32 cellular contexts compared by ENCODE assay signal in the genomic region with DNA sequence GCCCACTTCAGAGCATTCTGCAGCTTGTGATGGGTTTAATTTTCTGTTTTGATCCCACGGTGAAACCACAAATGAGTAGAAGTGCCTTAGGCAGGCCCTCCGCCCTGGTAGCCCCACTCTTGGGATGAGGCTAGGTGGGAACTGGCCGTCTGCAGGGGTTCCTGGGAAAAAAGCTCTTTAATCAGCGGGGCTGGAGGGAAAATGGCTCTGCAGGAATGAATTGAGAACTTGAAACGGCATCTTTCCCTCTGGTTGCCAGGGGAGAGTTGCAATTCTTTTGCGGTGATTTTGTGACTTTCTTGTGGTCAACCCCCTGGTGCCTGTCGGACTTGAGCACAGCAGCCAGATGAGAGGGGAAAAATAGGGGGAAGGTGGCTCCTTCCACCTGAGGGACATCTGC. TPM values are rescaled to one million over a fixed set of nuclear protein-coding genes. Genes with fewer than 3 reads are reported as not detected.
A peak's percentile ranks its signal among the peaks of the same experiment; 100 is the strongest.
DNase-seq lines count a peak whose midpoint lies in the region; ATAC-seq and TF ChIP-seq lines count a peak whose summit lies in the region.
"Had no signal": no experiment of that assay in that cellular context is flagged by ENCODE, and none has a peak within 500 bp of the region (broad histone marks: within the 10 kb centered on the region; RNA-seq: fewer than 3 reads in every experiment).

No MANE protein-coding gene starts in this region.

- H3K27ac Mint-ChIP-seq in neural crest cell (ENCODE audit: unreplicated experiment): peak overlapping the region; percentile 75
- H3K27ac Mint-ChIP-seq: activated CD4-positive, alpha-beta T cell treated with anti-CD3 and anti-CD28 coated beads for 36 hours; activated CD8-positive, alpha-beta T cell treated with anti-CD3 and anti-CD28 coated beads, Interleukin-2, amount 10 ng/mL, durations not matched to agents 7 days and 5 days; activated T-helper 2 cell treated with anti-CD3 and anti-CD28 coated beads, Interferon-gamma antibody, Interleukin-2, Interleukin-4, amounts not matched to agents 10 μg/mL and 5 μg/mL and 100 μg/mL, durations not matched to agents 14 hours and 24 hours and 36 hours; HFFc6; stimulated activated naive CD8-positive, alpha-beta T cell treated with anti-CD3 and anti-CD28 coated beads, Interleukin-15, Interleukin-2, amounts not matched to agents 100 ng/mL and 50 ng/mL, for 24 hours had no signal

- H3K4me3 Mint-ChIP-seq in neural crest cell: no peak overlapping the region
- H3K4me3 Mint-ChIP-seq: activated CD4-positive, alpha-beta T cell treated with anti-CD3 and anti-CD28 coated beads for 36 hours; activated CD8-positive, alpha-beta T cell treated with anti-CD3 and anti-CD28 coated beads, Interleukin-2, amount 10 ng/mL, durations not matched to agents 7 days and 5 days; HFFc6; stimulated activated naive CD8-positive, alpha-beta T cell treated with anti-CD3 and anti-CD28 coated beads, Interleukin-15, Interleukin-2, amounts not matched to agents 100 ng/mL and 50 ng/mL, for 24 hours had no signal

- no peaks in the 10 kb centered on the region for H3K27me3 Mint-ChIP-seq in neural crest cell (ENCODE audit: low read depth)
- H3K27me3 Mint-ChIP-seq: stimulated activated naive CD8-positive, alpha-beta T cell treated with anti-CD3 and anti-CD28 coated beads, Interleukin-15, Interleukin-2, amounts not matched to agents 100 ng/mL and 50 ng/mL, for 24 hours had no signal

- no peak for ATAC-seq in HG03159 (IDR thresholded peaks at IDR 0.05; ENCODE audit: unreplicated experiment)
- ATAC-seq: activated CD4-positive, alpha-beta T cell treated with anti-CD3 and anti-CD28 coated beads for 36 hours; activated CD8-positive, alpha-beta T cell treated with anti-CD3 and anti-CD28 coated beads, Interleukin-2, amount 10 ng/mL, durations not matched to agents 7 days and 5 days; gastroesophageal sphincter; K562; left colon had no signal

- H3K36me3 Mint-ChIP-seq in neural crest cell (ENCODE audit: low read depth): peaks cover 2% of the 10 kb centered on the region

- H3K9me3 Mint-ChIP-seq in neural crest cell: no peaks in the 10 kb centered on the region
- H3K9me3 Mint-ChIP-seq: activated T-helper 2 cell treated with anti-CD3 and anti-CD28 coated beads, Interferon-gamma antibody, Interleukin-2, Interleukin-4, amounts not matched to agents 10 μg/mL and 5 μg/mL and 100 μg/mL, durations not matched to agents 14 hours and 24 hours and 36 hours; HFFc6; stimulated activated naive CD8-positive, alpha-beta T cell treated with anti-CD3 and anti-CD28 coated beads, Interleukin-15, Interleukin-2, amounts not matched to agents 100 ng/mL and 50 ng/mL, for 24 hours had no signal

- no peak overlapping the region for H3K4me3 ChIP-seq in NB4 (ENCODE audit: low read depth, low read length)
- no peak overlapping the region for H3K4me3 ChIP-seq in astrocyte of the spinal cord (ENCODE audit: low read depth, low read length)
- H3K4me3 ChIP-seq: breast epithelium, gastroesophageal sphincter, K562, MG63, PC-9, right atrium auricular region, testis had no signal

- DNase-seq in ELF-1 (ENCODE audit: low read depth, low spot score) (peak; percentile 48), NB4 (ENCODE audit: low read depth) (peak; percentile 58), astrocyte of the spinal cord (ENCODE audit: low read depth, low spot score) (peak; percentile 17), neural crest cell (ENCODE audit: low read depth, low spot score) (no peak), T-helper 9 cell (no peak), GM13977 (ENCODE audit: low spot score) (no peak), kidney tubule cell (ENCODE audit: low spot score) (no peak)
- DNase-seq: activated CD4-positive, alpha-beta T cell treated with anti-CD3 and anti-CD28 coated beads for 36 hours; activated CD8-positive, alpha-beta T cell treated with anti-CD3 and anti-CD28 coated beads, Interleukin-2, amount 10 ng/mL, durations not matched to agents 7 days and 5 days; activated naive CD4-positive, alpha-beta T cell treated with anti-CD3 and anti-CD28 coated beads, Interleukin-2, amount 50 U/mL, for 16 hours; AML-193; amniotic stem cell; effector CD4-positive, alpha-beta T cell; GDM1; HFFc6; hypothalamus; left colon; MG63; NCI-H1417; NCI-H2029; NCI-H524 treated with DMSO at 0.1 percent for 48 hours; PC-9; SHP77 treated with DMSO at 0.1 percent for 48 hours; small intestine; testis had no signal

- in situ Hi-C loops in astrocyte of the spinal cord (cut with HindIII; ENCODE audit: low sequenced_read_pairs) (no loop called here), GM13977 (cut with MboI; ENCODE audit: low pct_unique_long_range_greater_than_20kb, low sequenced_read_pairs, unreplicated experiment) (no loop called here)

- no peak for TF ChIP-seq POLR2A in NB4 (IDR thresholded peaks at IDR 0.05; ENCODE audit: extremely low read depth, insufficient read length)

- peaks cover 54% of the 10 kb centered on the region for H3K4me1 Mint-ChIP-seq in neural crest cell

- TF ChIP-seq CTCF in NB4 (IDR thresholded peaks at IDR 0.05; ENCODE audit: low read depth, low read length) (no peak), astrocyte of the spinal cord (IDR thresholded peaks at IDR 0.05; ENCODE audit: low read depth, low read length) (no peak), neural crest cell (conservative IDR thresholded peaks at IDR 0.05) (no peak), GM13977 (IDR thresholded peaks at IDR 0.05; ENCODE audit: extremely low read depth, insufficient read depth, missing control alignments) (no peak)

RNA-seq across cellular contexts. Expression of gene COL26A1, which starts 32.7 kb away (rescaled TPM):
- total RNA-seq in neural crest cell: 38.3 and 39.2 TPM in 2 replicates
- total RNA-seq: activated CD4-positive, alpha-beta T cell treated with anti-CD3 and anti-CD28 coated beads for 36 hours; activated CD8-positive, alpha-beta T cell treated with anti-CD3 and anti-CD28 coated beads, Interleukin-2, amount 10 ng/mL, durations not matched to agents 7 days and 5 days; breast epithelium; gastroesophageal sphincter; HFFc6; left colon; right atrium auricular region had no signal

Comparison
In these comparisons a context has a peak if more than half of its experiments do, and no peak if none do; other contexts are left out.
1. DNase-seq: peak in ELF-1 (single experiment), NB4 (single experiment) and astrocyte of the spinal cord (single experiment); none in neural crest cell (single experiment), T-helper 9 cell (single experiment), GM13977 (single experiment) and kidney tubule cell (single experiment).